Comparison of ENCODE assay signal across 8 cellular contexts in genomic region chr15:75044258-75044878, GRCh38. TPM values are rescaled to one million over a fixed set of nuclear protein-coding genes. Genes with fewer than 3 reads are reported as not detected.
DNase-seq lines count a peak whose midpoint lies in the region; ATAC-seq and TF ChIP-seq lines count a peak whose summit lies in the region.

No MANE protein-coding gene starts in this region.

- CTCF ChIA-PET in activated CD8-positive, alpha-beta T cell treated with anti-CD3 and anti-CD28 coated beads for 36 hours (lab: Charles Lee): interaction anchor here (0.8 to 2.5 kb wide), 8 partner anchors 9 to 164 kb away, joined by 3 to 30 read pairs (median 3); partner anchors contain the start of genes C15orf39 and PPCDC

- TF ChIP-seq CTCF in activated CD8-positive, alpha-beta T cell treated with anti-CD3 and anti-CD28 coated beads for 36 hours (IDR thresholded peaks at IDR 0.05): no peak

- ATAC-seq in activated CD8-positive, alpha-beta T cell treated with anti-CD3 and anti-CD28 coated beads for 36 hours: no peak
- ATAC-seq in GM18519 (IDR thresholded peaks at IDR 0.05; ENCODE audit: low FRiP score, unreplicated experiment) (no peak), HG03025 (IDR thresholded peaks at IDR 0.05; ENCODE audit: low FRiP score, unreplicated experiment) (no peak)

- no peak overlapping the region for H3K4me3 Mint-ChIP-seq in activated CD8-positive, alpha-beta T cell treated with anti-CD3 and anti-CD28 coated beads for 36 hours
- H3K4me3 Mint-ChIP-seq in immature natural killer cell: peak overlapping the region; percentile 61 to 84 (median 77)

- H3K4me1 Mint-ChIP-seq in activated CD8-positive, alpha-beta T cell treated with anti-CD3 and anti-CD28 coated beads for 36 hours (ENCODE audit: low read depth): peaks cover 43% of the 10 kb centered on the region
- H3K4me1 Mint-ChIP-seq in immature natural killer cell: peaks cover 62 to 69% of the 10 kb centered on the region in 2 donors

- peak overlapping the region; percentile 59 for H3K9ac ChIP-seq in skeletal muscle satellite cell (ENCODE audit: low read depth, low read length)

- peaks cover 24% of the 10 kb centered on the region for H3K36me3 Mint-ChIP-seq in activated CD8-positive, alpha-beta T cell treated with anti-CD3 and anti-CD28 coated beads for 36 hours (ENCODE audit: low read depth)
- H3K36me3 Mint-ChIP-seq in immature natural killer cell: peaks cover 0 to 5% (median 3%) of the 10 kb centered on the region in 3 donors

- DNase-seq in activated CD8-positive, alpha-beta T cell treated with anti-CD3 and anti-CD28 coated beads for 36 hours: no peak
- DNase-seq in immature natural killer cell: no peak
- DNase-seq in GF-D8 (lab: John Stamatoyannopoulos, UW): no peak
- no peak for DNase-seq in NCI-H69 (lab: John Stamatoyannopoulos, UW)

- no peaks in the 10 kb centered on the region for H3K27me3 ChIP-seq in skeletal muscle satellite cell (ENCODE audit: control insufficient read depth, insufficient read depth, low read length)

- H3K27me3 Mint-ChIP-seq in activated CD8-positive, alpha-beta T cell treated with anti-CD3 and anti-CD28 coated beads for 36 hours: no peaks in the 10 kb centered on the region
- H3K27me3 Mint-ChIP-seq in immature natural killer cell (ENCODE audit: low read depth in 3 of 3): no peaks in the 10 kb centered on the region

- no peaks in the 10 kb centered on the region for H3K9me3 Mint-ChIP-seq in activated CD8-positive, alpha-beta T cell treated with anti-CD3 and anti-CD28 coated beads for 36 hours
- no peaks in the 10 kb centered on the region for H3K9me3 Mint-ChIP-seq in immature natural killer cell

- no peaks in the 10 kb centered on the region for H3K9me3 ChIP-seq in skeletal muscle satellite cell (replicated peaks; ENCODE audit: low read length)

- intact Hi-C loops in activated CD8-positive, alpha-beta T cell treated with anti-CD3 and anti-CD28 coated beads for 36 hours (cut with micrococcal nuclease): no loop called here

- peaks cover 30% of the 10 kb centered on the region for H3K4me1 ChIP-seq in skeletal muscle satellite cell (ENCODE audit: control insufficient read depth, insufficient read depth, low read length)

- H3K4me3 ChIP-seq in GM08714 (ENCODE audit: low read length): peak overlapping the region; percentile 7; the same call in 1 of the 2 replicates
- peak overlapping the region; percentile 13 for H3K4me3 ChIP-seq in skeletal muscle satellite cell (ENCODE audit: low read length)

- peak overlapping the region; percentile 40 for H3K27ac Mint-ChIP-seq in activated CD8-positive, alpha-beta T cell treated with anti-CD3 and anti-CD28 coated beads for 36 hours
- peak overlapping the region; percentile 87 to 98 (median 94) for H3K27ac Mint-ChIP-seq in immature natural killer cell

- H3K4me2 ChIP-seq in skeletal muscle satellite cell (ENCODE audit: low read length): peak overlapping the region; percentile 62

- peaks cover 13% of the 10 kb centered on the region for H3K36me3 ChIP-seq in skeletal muscle satellite cell (ENCODE audit: insufficient read depth, low read length)

- POLR2A ChIA-PET in activated CD8-positive, alpha-beta T cell treated with anti-CD3 and anti-CD28 coated beads for 36 hours (lab: Charles Lee): interaction anchor here (0.7 to 2.1 kb wide), 4 partner anchors 14 to 165 kb away, joined by 3 to 7 read pairs (median 4); no protein-coding TSS in a partner anchor

RNA-seq across cellular contexts. Expression of gene PPCDC, which starts 21.0 kb away (rescaled TPM):
- 10 to 100 TPM; 25.7 to 26.6 TPM for total RNA-seq in activated CD8-positive, alpha-beta T cell treated with anti-CD3 and anti-CD28 coated beads for 36 hours
- 10 to 100 TPM; 20.8 to 23.9 (median 23.1) TPM for polyA plus RNA-seq in immature natural killer cell
- 6.1 and 7.4 TPM in 2 replicates for total RNA-seq in skeletal muscle satellite cell (2012; rRNA removed)

RNA-seq across cellular contexts. Expression of gene SCAMP5, which starts 49.0 kb away (rescaled TPM):
- total RNA-seq in activated CD8-positive, alpha-beta T cell treated with anti-CD3 and anti-CD28 coated beads for 36 hours: 1 to 10 TPM in 1 of 2 experiments, under 1 TPM in 1; 0.65 to 1.1 TPM
- polyA plus RNA-seq in immature natural killer cell: not detected
- total RNA-seq in skeletal muscle satellite cell (2012; rRNA removed): 0.25 and 3.7 TPM in 2 replicates
